ENCODE assay signal across 1 cellular context in the genomic region with DNA sequence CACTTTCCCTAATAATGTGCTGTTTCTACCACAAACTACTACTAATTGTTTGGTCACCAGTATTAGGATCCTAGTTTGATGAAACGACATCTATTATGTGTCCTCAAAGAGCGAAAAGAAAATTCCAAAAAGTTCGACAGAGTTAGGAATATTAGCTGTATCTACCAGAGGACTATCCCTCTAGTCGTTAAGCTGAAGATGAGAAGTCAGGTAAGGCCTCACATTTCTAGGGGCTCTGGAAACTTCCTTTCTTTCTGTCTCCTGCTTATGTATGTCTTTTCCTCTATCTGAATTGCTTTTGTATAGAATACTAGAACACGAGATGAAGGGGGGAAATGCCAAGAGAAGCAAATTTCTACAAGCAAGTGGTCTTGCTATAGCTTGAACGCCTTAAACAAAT.
TF ChIP-seq lines count a peak whose summit lies in the region.

No MANE protein-coding gene starts in this region.

TF ChIP-seq in K562, 482 proteins besides CTCF, POLR2A, EP300 and RAD21:
- TF ChIP-seq ETV5 (CRISPR knock-in tag; IDR thresholded peaks at IDR 0.05; ENCODE audit: low read depth) (no peak), TAF15 (IDR thresholded peaks at IDR 0.05; ENCODE audit: low read depth, low read length) (no peak), ZC3H11A (IDR thresholded peaks at IDR 0.05; ENCODE audit: low read depth, low read length) (no peak), HLTF (IDR thresholded peaks at IDR 0.05) (no peak), ZNF384 (IDR thresholded peaks at IDR 0.05; ENCODE audit: low read depth, low read length) (no peak), KDM2B (CRISPR knock-in tag; IDR thresholded peaks at IDR 0.05) (no peak), BMI1 (IDR thresholded peaks at IDR 0.05; ENCODE audit: low read length) (no peak), TRIM28 (IDR thresholded peaks at IDR 0.05) (no peak)
- TF ChIP-seq, protein P1, sequence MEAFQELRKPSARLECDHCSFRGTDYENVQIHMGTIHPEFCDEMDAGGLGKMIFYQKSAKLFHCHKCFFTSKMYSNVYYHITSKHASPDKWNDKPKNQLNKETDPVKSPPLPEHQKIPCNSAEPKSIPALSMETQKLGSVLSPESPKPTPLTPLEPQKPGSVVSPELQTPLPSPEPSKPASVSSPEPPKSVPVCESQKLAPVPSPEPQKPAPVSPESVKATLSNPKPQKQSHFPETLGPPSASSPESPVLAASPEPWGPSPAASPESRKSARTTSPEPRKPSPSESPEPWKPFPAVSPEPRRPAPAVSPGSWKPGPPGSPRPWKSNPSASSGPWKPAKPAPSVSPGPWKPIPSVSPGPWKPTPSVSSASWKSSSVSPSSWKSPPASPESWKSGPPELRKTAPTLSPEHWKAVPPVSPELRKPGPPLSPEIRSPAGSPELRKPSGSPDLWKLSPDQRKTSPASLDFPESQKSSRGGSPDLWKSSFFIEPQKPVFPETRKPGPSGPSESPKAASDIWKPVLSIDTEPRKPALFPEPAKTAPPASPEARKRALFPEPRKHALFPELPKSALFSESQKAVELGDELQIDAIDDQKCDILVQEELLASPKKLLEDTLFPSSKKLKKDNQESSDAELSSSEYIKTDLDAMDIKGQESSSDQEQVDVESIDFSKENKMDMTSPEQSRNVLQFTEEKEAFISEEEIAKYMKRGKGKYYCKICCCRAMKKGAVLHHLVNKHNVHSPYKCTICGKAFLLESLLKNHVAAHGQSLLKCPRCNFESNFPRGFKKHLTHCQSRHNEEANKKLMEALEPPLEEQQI (IDR thresholded peaks at IDR 0.05), result no peak
